Comparison of ENCODE assay signal across 8 cellular contexts in the genomic region with DNA sequence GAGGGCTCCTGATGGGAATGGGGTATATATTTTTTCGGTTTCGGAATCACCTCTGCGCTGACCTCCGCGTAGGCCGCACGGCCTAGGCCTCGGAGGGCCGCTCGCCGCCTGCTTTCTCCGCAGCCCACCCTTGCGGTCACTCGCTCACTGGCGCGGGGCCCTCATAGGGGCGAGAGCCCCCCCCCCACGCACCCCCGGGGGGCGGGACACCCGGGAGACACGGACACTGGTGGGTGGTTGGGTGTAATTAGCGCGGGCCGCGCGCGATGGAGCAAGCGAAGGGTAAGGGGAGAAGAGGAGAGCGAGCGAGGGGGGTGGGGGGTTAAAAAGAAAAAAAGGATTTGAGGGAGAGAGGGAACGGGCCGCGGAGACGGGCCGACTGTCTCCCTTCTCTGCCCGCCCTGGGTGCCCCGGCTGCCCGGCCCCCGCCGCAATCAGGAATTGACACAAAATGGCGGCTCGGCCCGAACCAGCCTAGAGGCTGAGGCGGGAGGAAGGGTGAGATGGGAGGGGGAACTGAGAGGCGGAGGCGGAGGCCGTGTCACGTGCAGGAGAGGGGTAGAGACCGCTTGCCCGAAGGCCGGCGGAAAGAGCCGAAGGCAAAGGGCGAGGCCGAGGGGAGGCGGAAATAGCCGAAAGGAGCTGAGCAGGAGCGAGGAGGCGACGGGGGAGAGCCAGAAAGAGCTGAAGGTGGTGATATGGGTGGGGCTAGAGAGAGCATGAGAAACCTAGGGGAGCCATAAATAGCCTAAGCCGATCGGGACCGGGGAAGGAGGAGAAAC. TPM values are rescaled to one million over a fixed set of nuclear protein-coding genes. Genes with fewer than 3 reads are reported as not detected.
DNase-seq lines count a peak whose midpoint lies in the region; ATAC-seq, FAIRE-seq and TF ChIP-seq lines count a peak whose summit lies in the region.

No MANE protein-coding gene starts in this region.

- WGBS in right cardiac atrium = under 1% methylated on average over 64 of the region's 64 CpGs

- H3K36me3 ChIP-seq in astrocyte (ENCODE audit: insufficient read depth, low read length) (no peaks in the 10 kb centered on the region), uterus (no peaks in the 10 kb centered on the region)

- peak overlapping the region; percentile 100 for H3K9ac ChIP-seq in astrocyte (ENCODE audit: low read length)

- DNase-seq in GM18507 (ENCODE audit: extremely low spot score, insufficient read length, low read depth) (peak; percentile 89), NCI-H1930 (lab: John Stamatoyannopoulos, UW) (peak; percentile 99), T-helper 22 cell (ENCODE audit: low read depth) (peak; percentile 99), astrocyte (ENCODE audit: low read depth) (peak; percentile 96), right cardiac atrium (peak; percentile 99 to 100 (median 99)), pulmonary artery endothelial cell (ENCODE audit: low read depth, low spot score) (peak; percentile 97), uterus (peak; percentile 99 to 100)

- H3K27me3 ChIP-seq in astrocyte (ENCODE audit: insufficient read depth, low read length) (no peaks in the 10 kb centered on the region), right cardiac atrium (ENCODE audit: control insufficient read depth, insufficient read depth) (no peaks in the 10 kb centered on the region), uterus (no peaks in the 10 kb centered on the region)

- peaks cover 11% of the 10 kb centered on the region for H4K20me1 ChIP-seq in astrocyte (ENCODE audit: insufficient read depth, low read length)

- H3K9me3 Mint-ChIP-seq in astrocyte (ENCODE audit: unreplicated experiment) = no peaks in the 10 kb centered on the region

- FAIRE-seq in GM18507 (lab: Jason Lieb, UNC) = peak; percentile 99
- peak; percentile 67 for FAIRE-seq in astrocyte (lab: Jason Lieb, UNC)

- peak overlapping the region; percentile 90 for H3K4me3 ChIP-seq in astrocyte (ENCODE audit: insufficient read depth, low read depth, low read length)
- peak overlapping the region; percentile 86 for H3K4me3 ChIP-seq in right cardiac atrium (ENCODE audit: low read length)
- peak overlapping the region; percentile 84 to 88 for H3K4me3 ChIP-seq in uterus

- H3K4me1 ChIP-seq in astrocyte (ENCODE audit: insufficient read depth, low read length) = peaks cover 29% of the 10 kb centered on the region
- H3K4me1 ChIP-seq in right cardiac atrium (ENCODE audit: control insufficient read depth, insufficient read depth, low read length) = no peaks in the 10 kb centered on the region
- peaks cover 0 to 4% of the 10 kb centered on the region in 2 donors for H3K4me1 ChIP-seq in uterus

- TF ChIP-seq CTCF in astrocyte (IDR thresholded peaks at IDR 0.05; ENCODE audit: insufficient read depth, low read depth, low read length) = no peak
- TF ChIP-seq CTCF in uterus (IDR thresholded peaks at IDR 0.05) = peak in 2 of 4 experiments; percentile 4 to 5

- H2AFZ ChIP-seq in astrocyte (ENCODE audit: low read depth, low read length) = peak overlapping the region; percentile 33

- H3K27me3 Mint-ChIP-seq in astrocyte (ENCODE audit: low read depth, unreplicated experiment) = no peaks in the 10 kb centered on the region

- H3K27ac ChIP-seq in astrocyte (ENCODE audit: low read depth, low read length) = peak overlapping the region; percentile 100
- peak overlapping the region; percentile 99 for H3K27ac ChIP-seq in right cardiac atrium (ENCODE audit: low read length)
- peak overlapping the region; percentile 100 for H3K27ac ChIP-seq in uterus

- H3K9me3 ChIP-seq in astrocyte (ENCODE audit: insufficient read depth, low read depth, low read length) (no peaks in the 10 kb centered on the region), right cardiac atrium (ENCODE audit: control insufficient read depth, low read length) (no peaks in the 10 kb centered on the region), uterus (no peaks in the 10 kb centered on the region)

- peaks cover 41% of the 10 kb centered on the region for H3K79me2 ChIP-seq in astrocyte (ENCODE audit: insufficient read depth, low read length)

- H3K4me2 ChIP-seq in astrocyte (ENCODE audit: low read length) = peak overlapping the region; percentile 98

- peak overlapping the region; percentile 95 for H3K4me3 Mint-ChIP-seq in astrocyte (ENCODE audit: unreplicated experiment)

- peaks cover 27% of the 10 kb centered on the region for H3K4me1 Mint-ChIP-seq in astrocyte (ENCODE audit: low read depth, unreplicated experiment)

- peak; percentile 64 to 93 for TF ChIP-seq POLR2A in uterus (IDR thresholded peaks at IDR 0.05)

- intact Hi-C loops in right cardiac atrium (cut with DNase I) (no loop called here), uterus (cut with DNase I; ENCODE audit: low total_unique reads) (no loop called here)

- peak; percentile 72 for ATAC-seq in HG02973 (IDR thresholded peaks at IDR 0.05; ENCODE audit: unreplicated experiment)
- peak; percentile 96 to 97 for ATAC-seq in right cardiac atrium

- peak overlapping the region; percentile 100 for H3K27ac Mint-ChIP-seq in astrocyte (ENCODE audit: unreplicated experiment)

- peaks cover 4% of the 10 kb centered on the region for H3K36me3 Mint-ChIP-seq in astrocyte (ENCODE audit: low read depth, unreplicated experiment)

RNA-seq across cellular contexts. Expression of a gene that starts 0.7 kb away (rescaled TPM):
- total RNA-seq in astrocyte (36.6 and 42.3 TPM in 2 replicates), right cardiac atrium (10 to 100 TPM; 25.6 to 27.7 (median 26.8) TPM), pulmonary artery endothelial cell (12.7 and 16.0 TPM in 2 replicates), uterus (10 to 100 TPM in 3 of 4 donors, 1 to 10 TPM in 1; 3.3 to 43.1 (median 18.3) TPM)
- 12.4 TPM for polyA plus RNA-seq in right cardiac atrium

RNA-seq across cellular contexts. Expression of a gene that starts 17.8 kb away (rescaled TPM):
- total RNA-seq in astrocyte (107 and 133 TPM in 2 replicates), right cardiac atrium (10 to 100 TPM; 49.1 to 57.0 (median 53.5) TPM), pulmonary artery endothelial cell (210 and 246 TPM in 2 replicates), uterus (100 to 1,000 TPM in 1 of 4 donors, 10 to 100 TPM in 3; 17.6 to 144 (median 45.6) TPM)
- 34.0 TPM for polyA plus RNA-seq in right cardiac atrium

Comparison
In these comparisons a context has a peak if more than half of its experiments do, and no peak if none do; other contexts are left out.
1. Peak in every context shown above with its lines: DNase-seq, ATAC-seq, H3K4me3 ChIP-seq and H3K27ac ChIP-seq.